Comparison of ENCODE assay signal across 10 cellular contexts in genomic region chr19:12884627-12884925, GRCh38. TPM values are rescaled to one million over a fixed set of nuclear protein-coding genes. Genes with fewer than 3 reads are reported as not detected.
A peak's percentile ranks its signal among the peaks of the same experiment; 100 is the strongest.
DNase-seq lines count a peak whose midpoint lies in the region; ATAC-seq and TF ChIP-seq lines count a peak whose summit lies in the region.
"Had no signal": no experiment of that assay in that cellular context is flagged by ENCODE, and none has a peak within 500 bp of the region (broad histone marks: within the 10 kb centered on the region; RNA-seq: fewer than 3 reads in every experiment).

No MANE protein-coding gene starts in this region.

- H3K9me3 ChIP-seq in iPS-18a (ENCODE audit: control insufficient read depth, low read depth, low read length) (no peaks in the 10 kb centered on the region), thymus (ENCODE audit: control insufficient read depth) (peaks cover 3% of the 10 kb centered on the region)

- TF ChIP-seq CTCF in activated B cell treated with CpG ODN at 0.5 μM for 24 hours (IDR thresholded peaks at IDR 0.05) (no peak), GM20000 (IDR thresholded peaks at IDR 0.05; ENCODE audit: extremely low read depth, missing control alignments) (no peak)

- intact Hi-C loops in activated B cell treated with CpG ODN at 0.5 μM for 24 hours (cut with micrococcal nuclease) = no loop called here

- H3K4me1 ChIP-seq in iPS-18a (ENCODE audit: control insufficient read depth, low read depth, low read length) (peaks cover 2% of the 10 kb centered on the region), thymus (ENCODE audit: control insufficient read depth, insufficient read depth, low read length) (peaks cover 12% of the 10 kb centered on the region)

- H3K27me3 Mint-ChIP-seq in activated T-cell treated with anti-CD3 and anti-CD28 coated beads, Interleukin-2, amount 50 U/mL, for 72 hours (ENCODE audit: low read depth) = no peaks in the 10 kb centered on the region
- H3K27me3 Mint-ChIP-seq in activated B cell treated with CpG ODN at 0.5 μM for 24 hours = no peaks in the 10 kb centered on the region

- peaks cover 0 to 2% of the 10 kb centered on the region in 2 donors for H3K9me3 Mint-ChIP-seq in activated T-cell treated with anti-CD3 and anti-CD28 coated beads, Interleukin-2, amount 50 U/mL, for 72 hours
- peaks cover 2% of the 10 kb centered on the region for H3K9me3 Mint-ChIP-seq in activated B cell treated with CpG ODN at 0.5 μM for 24 hours
- H3K9me3 Mint-ChIP-seq: neural crest cell had no signal

- peak overlapping the region; percentile 69 for H3K4me3 ChIP-seq in iPS-18a (ENCODE audit: low read length)
- peak overlapping the region; percentile 56 for H3K4me3 ChIP-seq in thymus (ENCODE audit: low read length)

- CTCF ChIA-PET in activated B cell treated with CpG ODN at 0.5 μM for 24 hours (lab: Charles Lee) = interaction anchor here (0.8 to 3.4 kb wide), 6 partner anchors 8 to 209 kb away, joined by 3 to 39 read pairs (median 4); partner anchors contain the start of gene CALR

- no peak for ATAC-seq in activated T-cell treated with anti-CD3 and anti-CD28 coated beads, Interleukin-2, amount 50 U/mL, for 72 hours (replicated peaks in 1 of 2)
- ATAC-seq in activated B cell treated with CpG ODN at 0.5 μM for 24 hours (ENCODE audit: low read depth) = no peak

- DNase-seq in activated T-cell treated with anti-CD3 and anti-CD28 coated beads, Interleukin-2, amount 50 U/mL, for 72 hours = no peak
- DNase-seq in activated T-cell treated with anti-CD3 and anti-CD28 coated beads, Interleukin-2, amount 50 U/mL, for 1 hour = no peak
- DNase-seq in activated B cell treated with CpG ODN at 0.5 μM for 24 hours (no peak), OCI-M1 (lab: John Stamatoyannopoulos, UW) (no peak), NCI-H187 treated with DMSO at 0.1 percent for 48 hours (lab: John Stamatoyannopoulos, UW) (no peak), GM20000 (ENCODE audit: low spot score) (no peak)
- DNase-seq: KBM-7 had no signal

- H3K27ac ChIP-seq in iPS-18a (ENCODE audit: low read length) (no peak overlapping the region), thymus (ENCODE audit: low read depth) (no peak overlapping the region)

- peaks cover 1 to 5% of the 10 kb centered on the region in 2 donors for H3K36me3 Mint-ChIP-seq in activated T-cell treated with anti-CD3 and anti-CD28 coated beads, Interleukin-2, amount 50 U/mL, for 72 hours (ENCODE audit: insufficient read depth in 2 of 2)
- H3K36me3 Mint-ChIP-seq in activated B cell treated with CpG ODN at 0.5 μM for 24 hours (ENCODE audit: low read depth) = peaks cover 1% of the 10 kb centered on the region

- peak overlapping the region; percentile 93 to 97 for H3K4me3 Mint-ChIP-seq in activated T-cell treated with anti-CD3 and anti-CD28 coated beads, Interleukin-2, amount 50 U/mL, for 72 hours
- peak overlapping the region; percentile 11 for H3K4me3 Mint-ChIP-seq in activated B cell treated with CpG ODN at 0.5 μM for 24 hours

- POLR2A ChIA-PET in activated B cell treated with CpG ODN at 0.5 μM for 24 hours (lab: Charles Lee) = interaction anchor here (0.6 to 2.2 kb wide), 9 partner anchors 29 to 210 kb away, joined by 3 to 15 read pairs (median 4); partner anchors contain the start of genes CALR, FARSA, JUNB and SYCE2

- peaks cover 43% of the 10 kb centered on the region for H3K4me1 Mint-ChIP-seq in activated T-cell treated with anti-CD3 and anti-CD28 coated beads, Interleukin-2, amount 50 U/mL, for 72 hours (ENCODE audit: low read depth)
- peaks cover 36% of the 10 kb centered on the region for H3K4me1 Mint-ChIP-seq in activated B cell treated with CpG ODN at 0.5 μM for 24 hours

- H3K27ac Mint-ChIP-seq in activated T-cell treated with anti-CD3 and anti-CD28 coated beads, Interleukin-2, amount 50 U/mL, for 72 hours = no peak overlapping the region
- no peak overlapping the region for H3K27ac Mint-ChIP-seq in activated B cell treated with CpG ODN at 0.5 μM for 24 hours

- H3K36me3 ChIP-seq in iPS-18a (ENCODE audit: control insufficient read depth, low read depth, low read length) (no peaks in the 10 kb centered on the region), thymus (ENCODE audit: control insufficient read depth, insufficient read depth) (no peaks in the 10 kb centered on the region)

- H3K27me3 ChIP-seq in iPS-18a (ENCODE audit: control insufficient read depth, insufficient read depth, low read length) (peaks cover 48% of the 10 kb centered on the region), thymus (ENCODE audit: control insufficient read depth, insufficient read depth) (peaks cover 22% of the 10 kb centered on the region)

- 77% methylated on average over 12 of the region's 12 CpGs for WGBS in thymus

- peak overlapping the region; percentile 49 for H3K9ac ChIP-seq in iPS-18a (ENCODE audit: low read length)

RNA-seq across cellular contexts. Expression of gene KLF1, which starts 2.4 kb away (rescaled TPM):
- total RNA-seq in activated T-cell treated with anti-CD3 and anti-CD28 coated beads, Interleukin-2, amount 50 U/mL, for 72 hours = under 1 TPM; 0.19 to 0.58 TPM
- 0.12 TPM in 1 of 2 replicates, not detected in the other for total RNA-seq in activated B cell treated with CpG ODN at 0.5 μM for 24 hours
- polyA plus RNA-seq in thymus = 0.09 TPM
- total RNA-seq: neural crest cell had no signal

RNA-seq across cellular contexts. Expression of gene DNASE2, which starts 3.3 kb away (rescaled TPM):
- total RNA-seq in activated T-cell treated with anti-CD3 and anti-CD28 coated beads, Interleukin-2, amount 50 U/mL, for 72 hours = 10 to 100 TPM; 34.5 to 39.1 TPM
- 26.5 and 27.2 TPM in 2 replicates for total RNA-seq in activated B cell treated with CpG ODN at 0.5 μM for 24 hours
- polyA plus RNA-seq in thymus = 20.8 TPM

RNA-seq across cellular contexts. Expression of gene GCDH, which starts 6.4 kb away (rescaled TPM):
- 10 to 100 TPM; 23.2 to 25.1 TPM for total RNA-seq in activated T-cell treated with anti-CD3 and anti-CD28 coated beads, Interleukin-2, amount 50 U/mL, for 72 hours
- 62.3 and 73.9 TPM in 2 replicates for total RNA-seq in activated B cell treated with CpG ODN at 0.5 μM for 24 hours
- 33.6 TPM for polyA plus RNA-seq in thymus

RNA-seq across cellular contexts. Expression of gene SYCE2, which starts 34.5 kb away (rescaled TPM):
- 1 to 10 TPM; 3.1 to 4.5 TPM for total RNA-seq in activated T-cell treated with anti-CD3 and anti-CD28 coated beads, Interleukin-2, amount 50 U/mL, for 72 hours
- 0.49 TPM in 1 of 2 replicates, not detected in the other for total RNA-seq in activated B cell treated with CpG ODN at 0.5 μM for 24 hours
- polyA plus RNA-seq in thymus = 0.48 TPM

RNA-seq across cellular contexts. Expression of gene MAST1, which starts 46.3 kb away (rescaled TPM):
- 1 to 10 TPM; 5.8 to 6.0 TPM for total RNA-seq in activated T-cell treated with anti-CD3 and anti-CD28 coated beads, Interleukin-2, amount 50 U/mL, for 72 hours
- total RNA-seq in activated B cell treated with CpG ODN at 0.5 μM for 24 hours = 0.20 and 0.66 TPM in 2 replicates
- polyA plus RNA-seq in thymus = 0.91 TPM
